ENCODE assay signal across 8 cellular contexts in genomic region chr15:23038741-23039150, GRCh38. TPM values are rescaled to one million over a fixed set of nuclear protein-coding genes. Genes with fewer than 3 reads are reported as not detected.
DNase-seq lines count a peak whose midpoint lies in the region; ATAC-seq and TF ChIP-seq lines count a peak whose summit lies in the region.

No MANE protein-coding gene starts in this region.

- peak overlapping the region; percentile 88 for H3K9ac ChIP-seq in DND-41 (ENCODE audit: low read depth, low read length)
- H3K9ac ChIP-seq in SK-N-MC (ENCODE audit: insufficient read length) = peak overlapping the region; percentile 93

- H3K4me2 ChIP-seq in DND-41 (ENCODE audit: insufficient read depth, low read length) = peak overlapping the region; percentile 62

- no peaks in the 10 kb centered on the region for H3K9me3 Mint-ChIP-seq in neural crest cell

- H3K27ac Mint-ChIP-seq in neural crest cell (ENCODE audit: unreplicated experiment) = peak overlapping the region; percentile 98

- no peak for DNase-seq in DND-41
- DNase-seq in SK-N-MC (ENCODE audit: low read depth, low spot score) = no peak
- DNase-seq in neural crest cell (ENCODE audit: low read depth, low spot score) = no peak
- DNase-seq in medulla oblongata (ENCODE audit: extremely low spot score) = no peak
- no peak for DNase-seq in mucosa of gallbladder (ENCODE audit: low spot score)

- H3K4me3 ChIP-seq in DND-41 (ENCODE audit: low read depth in 1 of 2, low read length in 2 of 2) (peak overlapping the region; percentile 34 to 83), SK-N-MC (peak overlapping the region; percentile 78), esophagus (ENCODE audit: low read depth in 1 of 2, low read length in 2 of 2) (peak overlapping the region; percentile 62 to 88)

- H2AFZ ChIP-seq in DND-41 (ENCODE audit: low read depth, low read length) = peak overlapping the region; percentile 83

- TF ChIP-seq CTCF in DND-41 (IDR thresholded peaks at IDR 0.05; ENCODE audit: borderline replicate concordance, extremely low read depth, low read length, poor library complexity, severe bottlenecking) (no peak), neural crest cell (conservative IDR thresholded peaks at IDR 0.05) (no peak)

- H3K4me3 Mint-ChIP-seq in neural crest cell = peak overlapping the region; percentile 96

- H3K36me3 Mint-ChIP-seq in neural crest cell (ENCODE audit: low read depth) = peaks cover 14% of the 10 kb centered on the region

- peaks cover 9% of the 10 kb centered on the region; the same call in 1 of the 2 replicates for H4K20me1 ChIP-seq in DND-41 (ENCODE audit: insufficient read depth, low read length)

- ATAC-seq in DND-41 (ENCODE audit: insufficient read depth, low read depth) (peak; percentile 8; the same call in 2 of the 3 replicates), GM19372 (IDR thresholded peaks at IDR 0.05; ENCODE audit: low read depth, unreplicated experiment) (peak; percentile 3), HG03439 (IDR thresholded peaks at IDR 0.05; ENCODE audit: unreplicated experiment) (peak; percentile 6)

- H3K27ac ChIP-seq in DND-41 (ENCODE audit: low read length) (peak overlapping the region; percentile 92), SK-N-MC (no peak overlapping the region; the same call in 1 of the 2 replicates), esophagus (ENCODE audit: low read depth in 2 of 2, low read length in 1 of 2) (peak overlapping the region; percentile 89 to 92)

- no peaks in the 10 kb centered on the region for H3K27me3 Mint-ChIP-seq in neural crest cell (ENCODE audit: low read depth)

- no peaks in the 10 kb centered on the region for H3K27me3 ChIP-seq in DND-41 (ENCODE audit: insufficient read depth, low read length, poor library complexity)
- H3K27me3 ChIP-seq in esophagus (ENCODE audit: control insufficient read depth in 1 of 2, insufficient read depth in 2 of 2, low read length in 2 of 2) = no peaks in the 10 kb centered on the region

- 2 to 4% methylated on average over 14 of the region's 14 CpGs for WGBS in esophagus, 2 donors

- peaks cover 29% of the 10 kb centered on the region for H3K4me1 ChIP-seq in DND-41 (ENCODE audit: insufficient read depth, low read length)
- peaks cover 3 to 5% of the 10 kb centered on the region in 2 donors for H3K4me1 ChIP-seq in esophagus (ENCODE audit: control insufficient read depth in 2 of 2, insufficient read depth in 2 of 2, low read length in 1 of 2)

- no peaks in the 10 kb centered on the region for H3K9me3 ChIP-seq in DND-41 (ENCODE audit: insufficient read depth, low read length, severe bottlenecking)
- H3K9me3 ChIP-seq in SK-N-MC (ENCODE audit: low read depth, low read length) = no peaks in the 10 kb centered on the region
- H3K9me3 ChIP-seq in esophagus (ENCODE audit: control insufficient read depth in 2 of 2, insufficient read depth in 1 of 2, low read depth in 1 of 2, low read length in 1 of 2) = no peaks in the 10 kb centered on the region

- H3K79me2 ChIP-seq in DND-41 (ENCODE audit: insufficient read depth, low read length) = peaks cover 26% of the 10 kb centered on the region

- H3K4me1 Mint-ChIP-seq in neural crest cell = peaks cover 21% of the 10 kb centered on the region

- H3K36me3 ChIP-seq in DND-41 (ENCODE audit: insufficient read depth, low read length) = peaks cover 28% of the 10 kb centered on the region
- H3K36me3 ChIP-seq in SK-N-MC (ENCODE audit: insufficient read depth, low read length) = peaks cover 21% of the 10 kb centered on the region
- peaks cover 0 to 7% of the 10 kb centered on the region in 2 donors for H3K36me3 ChIP-seq in esophagus (ENCODE audit: control insufficient read depth in 2 of 2, insufficient read depth in 2 of 2, low read length in 1 of 2)

RNA-seq across cellular contexts. Expression of gene TUBGCP5, which starts 0.6 kb away (rescaled TPM):
- 1 to 10 TPM; 5.2 to 7.8 TPM for polyA plus RNA-seq in esophagus
- total RNA-seq in neural crest cell (23.8 and 28.2 TPM in 2 replicates), mucosa of gallbladder (10.2 TPM)

RNA-seq across cellular contexts. Expression of gene CYFIP1, which starts 58.6 kb away (rescaled TPM):
- polyA plus RNA-seq in esophagus = 10 to 100 TPM; 32.1 to 44.3 TPM
- 115 and 116 TPM in 2 replicates for total RNA-seq in neural crest cell
- total RNA-seq in mucosa of gallbladder = 127 TPM
